In genomic region chr5:607541-608285, GRCh38 we compare ENCODE assay signal across 1 cellular context.
TF ChIP-seq lines count a peak whose summit lies in the region.

No MANE protein-coding gene starts in this region.

TF ChIP-seq in GM12878, 131 proteins besides CTCF, POLR2A, EP300 and RAD21 (continued from another document):
- TF ChIP-seq ZNF592 (IDR thresholded peaks at IDR 0.05), result no peak
- TF ChIP-seq, protein P1, sequence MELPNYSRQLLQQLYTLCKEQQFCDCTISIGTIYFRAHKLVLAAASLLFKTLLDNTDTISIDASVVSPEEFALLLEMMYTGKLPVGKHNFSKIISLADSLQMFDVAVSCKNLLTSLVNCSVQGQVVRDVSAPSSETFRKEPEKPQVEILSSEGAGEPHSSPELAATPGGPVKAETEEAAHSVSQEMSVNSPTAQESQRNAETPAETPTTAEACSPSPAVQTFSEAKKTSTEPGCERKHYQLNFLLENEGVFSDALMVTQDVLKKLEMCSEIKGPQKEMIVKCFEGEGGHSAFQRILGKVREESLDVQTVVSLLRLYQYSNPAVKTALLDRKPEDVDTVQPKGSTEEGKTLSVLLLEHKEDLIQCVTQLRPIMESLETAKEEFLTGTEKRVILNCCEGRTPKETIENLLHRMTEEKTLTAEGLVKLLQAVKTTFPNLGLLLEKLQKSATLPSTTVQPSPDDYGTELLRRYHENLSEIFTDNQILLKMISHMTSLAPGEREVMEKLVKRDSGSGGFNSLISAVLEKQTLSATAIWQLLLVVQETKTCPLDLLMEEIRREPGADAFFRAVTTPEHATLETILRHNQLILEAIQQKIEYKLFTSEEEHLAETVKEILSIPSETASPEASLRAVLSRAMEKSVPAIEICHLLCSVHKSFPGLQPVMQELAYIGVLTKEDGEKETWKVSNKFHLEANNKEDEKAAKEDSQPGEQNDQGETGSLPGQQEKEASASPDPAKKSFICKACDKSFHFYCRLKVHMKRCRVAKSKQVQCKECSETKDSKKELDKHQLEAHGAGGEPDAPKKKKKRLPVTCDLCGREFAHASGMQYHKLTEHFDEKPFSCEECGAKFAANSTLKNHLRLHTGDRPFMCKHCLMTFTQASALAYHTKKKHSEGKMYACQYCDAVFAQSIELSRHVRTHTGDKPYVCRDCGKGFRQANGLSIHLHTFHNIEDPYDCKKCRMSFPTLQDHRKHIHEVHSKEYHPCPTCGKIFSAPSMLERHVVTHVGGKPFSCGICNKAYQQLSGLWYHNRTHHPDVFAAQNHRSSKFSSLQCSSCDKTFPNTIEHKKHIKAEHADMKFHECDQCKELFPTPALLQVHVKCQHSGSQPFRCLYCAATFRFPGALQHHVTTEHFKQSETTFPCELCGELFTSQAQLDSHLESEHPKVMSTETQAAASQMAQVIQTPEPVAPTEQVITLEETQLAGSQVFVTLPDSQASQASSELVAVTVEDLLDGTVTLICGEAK (IDR thresholded peaks at IDR 0.05; ENCODE audit: borderline replicate concordance), result no peak
- TF ChIP-seq, protein P2, sequence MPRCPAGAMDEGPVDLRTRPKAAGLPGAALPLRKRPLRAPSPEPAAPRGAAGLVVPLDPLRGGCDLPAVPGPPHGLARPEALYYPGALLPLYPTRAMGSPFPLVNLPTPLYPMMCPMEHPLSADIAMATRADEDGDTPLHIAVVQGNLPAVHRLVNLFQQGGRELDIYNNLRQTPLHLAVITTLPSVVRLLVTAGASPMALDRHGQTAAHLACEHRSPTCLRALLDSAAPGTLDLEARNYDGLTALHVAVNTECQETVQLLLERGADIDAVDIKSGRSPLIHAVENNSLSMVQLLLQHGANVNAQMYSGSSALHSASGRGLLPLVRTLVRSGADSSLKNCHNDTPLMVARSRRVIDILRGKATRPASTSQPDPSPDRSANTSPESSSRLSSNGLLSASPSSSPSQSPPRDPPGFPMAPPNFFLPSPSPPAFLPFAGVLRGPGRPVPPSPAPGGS (IDR thresholded peaks at IDR 0.05; ENCODE audit: borderline replicate concordance, insufficient read depth, low read depth, low read length, poor library complexity, severe bottlenecking), result peak; percentile 47
- no peak for TF ChIP-seq CBFB (IDR thresholded peaks at IDR 0.05; ENCODE audit: low read depth)
- TF ChIP-seq, protein P3, sequence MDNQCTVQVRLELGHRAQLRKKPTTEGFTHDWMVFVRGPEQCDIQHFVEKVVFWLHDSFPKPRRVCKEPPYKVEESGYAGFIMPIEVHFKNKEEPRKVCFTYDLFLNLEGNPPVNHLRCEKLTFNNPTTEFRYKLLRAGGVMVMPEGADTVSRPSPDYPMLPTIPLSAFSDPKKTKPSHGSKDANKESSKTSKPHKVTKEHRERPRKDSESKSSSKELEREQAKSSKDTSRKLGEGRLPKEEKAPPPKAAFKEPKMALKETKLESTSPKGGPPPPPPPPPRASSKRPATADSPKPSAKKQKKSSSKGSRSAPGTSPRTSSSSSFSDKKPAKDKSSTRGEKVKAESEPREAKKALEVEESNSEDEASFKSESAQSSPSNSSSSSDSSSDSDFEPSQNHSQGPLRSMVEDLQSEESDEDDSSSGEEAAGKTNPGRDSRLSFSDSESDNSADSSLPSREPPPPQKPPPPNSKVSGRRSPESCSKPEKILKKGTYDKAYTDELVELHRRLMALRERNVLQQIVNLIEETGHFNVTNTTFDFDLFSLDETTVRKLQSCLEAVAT (IDR thresholded peaks at IDR 0.05), result peak; percentile 47
- no peak for TF ChIP-seq E2F8 (IDR thresholded peaks at IDR 0.05; ENCODE audit: low read depth, partially characterized antibody)
- no peak for TF ChIP-seq ELK1 (IDR thresholded peaks at IDR 0.05; ENCODE audit: low read depth, low read length)
- TF ChIP-seq GATAD2B (conservative IDR thresholded peaks at IDR 0.05; ENCODE audit: low read depth), result peak; percentile 95
- no peak for TF ChIP-seq NFXL1 (IDR thresholded peaks at IDR 0.05; ENCODE audit: borderline replicate concordance)
- peak; percentile 65 for TF ChIP-seq RELB (IDR thresholded peaks at IDR 0.05; ENCODE audit: low read depth)
- 0 out of 2 replicates have a peak, but pooled peaks have one; percentile 32 for TF ChIP-seq NR2F1 (conservative IDR thresholded peaks at IDR 0.05)
- no peak for TF ChIP-seq HDAC6 (IDR thresholded peaks at IDR 0.05; ENCODE audit: unreplicated experiment)
- TF ChIP-seq EED (IDR thresholded peaks at IDR 0.05; ENCODE audit: low read depth), result 0 out of 2 replicates have a peak, but pooled peaks have one; percentile 66
- TF ChIP-seq SPI1 (IDR thresholded peaks at IDR 0.05; ENCODE audit: borderline replicate concordance, insufficient read depth, low read depth, low read length), result peak; percentile 99
- no peak for TF ChIP-seq CUX1 (IDR thresholded peaks at IDR 0.05; ENCODE audit: insufficient replicate concordance, low read depth, low read length)
- no peak for TF ChIP-seq RBBP5 (conservative IDR thresholded peaks at IDR 0.05)
- TF ChIP-seq BRCA1 (IDR thresholded peaks at IDR 0.05; ENCODE audit: low read depth, low read length), result no peak
- TF ChIP-seq ZNF622 (IDR thresholded peaks at IDR 0.05), result no peak
